Comparison of ENCODE assay signal across 1 cellular context in genomic region chr16:29009050-29009837, GRCh38.
TF ChIP-seq lines count a peak whose summit lies in the region.

No MANE protein-coding gene starts in this region.

TF ChIP-seq in K562, 482 proteins besides CTCF, POLR2A, EP300 and RAD21 (continued from another document):
- TF ChIP-seq, protein P1, sequence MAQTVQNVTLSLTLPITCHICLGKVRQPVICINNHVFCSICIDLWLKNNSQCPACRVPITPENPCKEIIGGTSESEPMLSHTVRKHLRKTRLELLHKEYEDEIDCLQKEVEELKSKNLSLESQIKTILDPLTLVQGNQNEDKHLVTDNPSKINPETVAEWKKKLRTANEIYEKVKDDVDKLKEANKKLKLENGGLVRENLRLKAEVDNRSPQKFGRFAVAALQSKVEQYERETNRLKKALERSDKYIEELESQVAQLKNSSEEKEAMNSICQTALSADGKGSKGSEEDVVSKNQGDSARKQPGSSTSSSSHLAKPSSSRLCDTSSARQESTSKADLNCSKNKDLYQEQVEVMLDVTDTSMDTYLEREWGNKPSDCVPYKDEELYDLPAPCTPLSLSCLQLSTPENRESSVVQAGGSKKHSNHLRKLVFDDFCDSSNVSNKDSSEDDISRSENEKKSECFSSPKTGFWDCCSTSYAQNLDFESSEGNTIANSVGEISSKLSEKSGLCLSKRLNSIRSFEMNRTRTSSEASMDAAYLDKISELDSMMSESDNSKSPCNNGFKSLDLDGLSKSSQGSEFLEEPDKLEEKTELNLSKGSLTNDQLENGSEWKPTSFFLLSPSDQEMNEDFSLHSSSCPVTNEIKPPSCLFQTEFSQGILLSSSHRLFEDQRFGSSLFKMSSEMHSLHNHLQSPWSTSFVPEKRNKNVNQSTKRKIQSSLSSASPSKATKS (CRISPR knock-in tag; IDR thresholded peaks at IDR 0.05), result no peak
- no peak for TF ChIP-seq ZNF764 (CRISPR knock-in tag; IDR thresholded peaks at IDR 0.05; ENCODE audit: low read depth)
- TF ChIP-seq CBX2 (IDR thresholded peaks at IDR 0.05; ENCODE audit: insufficient read depth, low read length, poor library complexity, severe bottlenecking), result no peak
- peak; percentile 58; the same call in 1 of the 2 replicates for TF ChIP-seq MITF (IDR thresholded peaks at IDR 0.05)
- TF ChIP-seq THRB (CRISPR knock-in tag; conservative IDR thresholded peaks at IDR 0.05), result peak; percentile 90
- no peak for TF ChIP-seq PCBP1 (IDR thresholded peaks at IDR 0.05; ENCODE audit: low read depth, low read length, poor library complexity, severe bottlenecking)
- no peak for TF ChIP-seq ZNF77 (CRISPR knock-in tag; IDR thresholded peaks at IDR 0.05)
- TF ChIP-seq JUNB (CRISPR knock-in tag; conservative IDR thresholded peaks at IDR 0.05), result no peak
- TF ChIP-seq, protein P2, sequence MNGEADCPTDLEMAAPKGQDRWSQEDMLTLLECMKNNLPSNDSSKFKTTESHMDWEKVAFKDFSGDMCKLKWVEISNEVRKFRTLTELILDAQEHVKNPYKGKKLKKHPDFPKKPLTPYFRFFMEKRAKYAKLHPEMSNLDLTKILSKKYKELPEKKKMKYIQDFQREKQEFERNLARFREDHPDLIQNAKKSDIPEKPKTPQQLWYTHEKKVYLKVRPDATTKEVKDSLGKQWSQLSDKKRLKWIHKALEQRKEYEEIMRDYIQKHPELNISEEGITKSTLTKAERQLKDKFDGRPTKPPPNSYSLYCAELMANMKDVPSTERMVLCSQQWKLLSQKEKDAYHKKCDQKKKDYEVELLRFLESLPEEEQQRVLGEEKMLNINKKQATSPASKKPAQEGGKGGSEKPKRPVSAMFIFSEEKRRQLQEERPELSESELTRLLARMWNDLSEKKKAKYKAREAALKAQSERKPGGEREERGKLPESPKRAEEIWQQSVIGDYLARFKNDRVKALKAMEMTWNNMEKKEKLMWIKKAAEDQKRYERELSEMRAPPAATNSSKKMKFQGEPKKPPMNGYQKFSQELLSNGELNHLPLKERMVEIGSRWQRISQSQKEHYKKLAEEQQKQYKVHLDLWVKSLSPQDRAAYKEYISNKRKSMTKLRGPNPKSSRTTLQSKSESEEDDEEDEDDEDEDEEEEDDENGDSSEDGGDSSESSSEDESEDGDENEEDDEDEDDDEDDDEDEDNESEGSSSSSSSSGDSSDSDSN (IDR thresholded peaks at IDR 0.05; ENCODE audit: borderline replicate concordance in 1 of 2, low read depth in 2 of 2, low read length in 2 of 2), result no peak
